ENCODE assay signal across 13 cellular contexts in the genomic region with DNA sequence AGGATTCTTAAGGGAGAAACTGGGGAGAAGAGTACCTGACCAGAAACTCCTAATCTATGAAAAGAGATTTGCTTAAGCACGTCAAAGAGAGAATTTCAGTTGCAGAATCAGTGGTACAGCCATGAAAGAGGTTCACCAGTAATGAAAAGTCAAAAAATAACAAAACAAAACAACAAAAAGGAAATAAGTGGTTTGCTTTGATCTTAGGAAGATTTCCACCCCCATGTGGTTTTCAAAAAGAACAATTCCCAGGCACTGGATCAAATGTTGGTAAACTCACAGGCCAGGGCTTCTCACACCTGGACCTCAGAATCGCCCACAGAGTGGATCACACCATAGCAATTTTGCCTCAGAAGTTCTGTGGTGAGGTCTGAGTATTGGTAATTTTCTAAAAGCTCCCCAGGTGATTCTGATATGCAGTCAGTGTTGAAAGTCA.
DNase-seq lines count a peak whose midpoint lies in the region; ATAC-seq and TF ChIP-seq lines count a peak whose summit lies in the region.
"Had no signal": no experiment of that assay in that cellular context is flagged by ENCODE, and none has a peak within 500 bp of the region (broad histone marks: within the 10 kb centered on the region; RNA-seq: fewer than 3 reads in every experiment).

No MANE protein-coding gene starts in this region.

- H3K36me3 ChIP-seq in spleen (peaks cover 0 to 89% (median 38%) of the 10 kb centered on the region in 6 donors), sigmoid colon (peaks cover 0 to 85% (median 13%) of the 10 kb centered on the region in 4 donors)

- no peak for TF ChIP-seq POLR2A in spleen (IDR thresholded peaks at IDR 0.05)
- no peak for TF ChIP-seq POLR2A in sigmoid colon (IDR thresholded peaks at IDR 0.05)

- H3K9me3 Mint-ChIP-seq in progenitor cell of endocrine pancreas (ENCODE audit: low read depth) = no peaks in the 10 kb centered on the region

- H3K4me3 ChIP-seq in GM12864 (ENCODE audit: low read depth, low read length) (no peak overlapping the region), spleen (no peak overlapping the region), sigmoid colon (no peak overlapping the region)
- H3K4me3 ChIP-seq: thoracic aorta had no signal

- no peak for TF ChIP-seq CTCF in GM12864 (IDR thresholded peaks at IDR 0.05; ENCODE audit: low read depth, low read length, missing control alignments)
- TF ChIP-seq CTCF in spleen (IDR thresholded peaks at IDR 0.05 in 8 of 11, conservative IDR thresholded peaks at IDR 0.05 in 3 of 11) = no peak
- no peak for TF ChIP-seq CTCF in sigmoid colon (IDR thresholded peaks at IDR 0.05)
- no peak for TF ChIP-seq CTCF in progenitor cell of endocrine pancreas (IDR thresholded peaks at IDR 0.05; ENCODE audit: unreplicated experiment)

- no peak for TF ChIP-seq EP300 in sigmoid colon (IDR thresholded peaks at IDR 0.05)

- peak; percentile 67 for ATAC-seq in GM19324 (IDR thresholded peaks at IDR 0.05; ENCODE audit: low FRiP score, unreplicated experiment)
- ATAC-seq in HG02763 (IDR thresholded peaks at IDR 0.05; ENCODE audit: unreplicated experiment) = peak; percentile 67
- peak; percentile 57 for ATAC-seq in HG03520 (IDR thresholded peaks at IDR 0.05; ENCODE audit: unreplicated experiment)
- ATAC-seq: activated CD8-positive, alpha-beta T cell treated with anti-CD3 and anti-CD28 coated beads, Interleukin-2, amount 10 ng/mL, durations not matched to agents 7 days and 5 days; esophagus mucosa had no signal

- DNase-seq in GM12864 (ENCODE audit: low read depth) (peak; percentile 34), spleen (no peak), NOMO-1 treated with DMSO at 0.1 percent for 48 hours (lab: John Stamatoyannopoulos, UW; ENCODE audit: unreplicated experiment) (no peak), sigmoid colon (no peak), progenitor cell of endocrine pancreas (ENCODE audit: low spot score, unreplicated experiment) (no peak)
- DNase-seq: activated CD8-positive, alpha-beta T cell treated with anti-CD3 and anti-CD28 coated beads, Interleukin-2, amount 10 ng/mL, durations not matched to agents 7 days and 5 days; NCI-H2227 treated with DMSO at 0.1 percent for 48 hours had no signal

- WGBS in spleen, 5 donors = 75 to 85% (median 84%) methylated on average over 2 of the region's 2 CpGs
- WGBS in sigmoid colon, 2 donors = 82 to 90% methylated on average over 2 of the region's 2 CpGs

- H3K27me3 Mint-ChIP-seq in progenitor cell of endocrine pancreas = no peaks in the 10 kb centered on the region
- H3K27me3 Mint-ChIP-seq: B cell had no signal

- H3K27me3 ChIP-seq in spleen (replicated peaks in 1 of 7) = no peaks in the 10 kb centered on the region
- H3K27me3 ChIP-seq in sigmoid colon = no peaks in the 10 kb centered on the region

- peaks cover 10% of the 10 kb centered on the region for H3K4me1 Mint-ChIP-seq in progenitor cell of endocrine pancreas (ENCODE audit: low read depth)

- no peak overlapping the region for H3K27ac Mint-ChIP-seq in progenitor cell of endocrine pancreas
- H3K27ac Mint-ChIP-seq: activated CD8-positive, alpha-beta T cell treated with anti-CD3 and anti-CD28 coated beads, Interleukin-2, amount 10 ng/mL, durations not matched to agents 7 days and 5 days; B cell had no signal

- H3K4me3 Mint-ChIP-seq in progenitor cell of endocrine pancreas (ENCODE audit: low read depth) = no peak overlapping the region
- H3K4me3 Mint-ChIP-seq: activated CD8-positive, alpha-beta T cell treated with anti-CD3 and anti-CD28 coated beads, Interleukin-2, amount 10 ng/mL, durations not matched to agents 7 days and 5 days; B cell had no signal

- H3K9me3 ChIP-seq in spleen (no peaks in the 10 kb centered on the region), sigmoid colon (no peaks in the 10 kb centered on the region)
- H3K9me3 ChIP-seq: thoracic aorta had no signal

- H3K36me3 Mint-ChIP-seq in progenitor cell of endocrine pancreas (ENCODE audit: insufficient read depth) = no peaks in the 10 kb centered on the region

- intact Hi-C loops in spleen (cut with DNase I; ENCODE audit: low total_unique reads) = no loop called here
- intact Hi-C loops in sigmoid colon (cut with DNase I) = no loop called here

- H3K27ac ChIP-seq in spleen = peak overlapping the region in 2 of 8 donors; percentile 8 to 25
- no peak overlapping the region for H3K27ac ChIP-seq in sigmoid colon
- H3K27ac ChIP-seq: thoracic aorta had no signal

- H3K4me1 ChIP-seq in spleen = no peaks in the 10 kb centered on the region
- no peaks in the 10 kb centered on the region for H3K4me1 ChIP-seq in sigmoid colon
